ENCODE assay signal across 1 cellular context in the genomic region with DNA sequence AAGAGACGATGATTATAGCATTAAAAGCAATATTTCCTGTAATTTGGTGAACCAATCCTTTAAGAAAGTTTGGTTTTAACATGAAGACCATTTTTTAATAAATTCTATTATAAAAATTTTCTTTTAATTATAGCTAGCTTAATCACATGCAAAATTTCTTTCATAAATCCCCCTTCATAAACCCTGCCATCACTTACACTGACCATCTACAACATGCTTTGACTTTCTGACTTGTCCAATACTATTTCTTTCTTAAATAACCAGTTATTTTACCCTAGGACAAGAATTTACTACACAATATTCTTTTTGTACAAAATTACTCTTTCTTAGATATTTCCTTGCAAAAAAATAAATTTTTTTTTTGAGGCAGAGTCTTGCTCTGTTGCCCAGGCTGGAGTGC.
TF ChIP-seq lines count a peak whose summit lies in the region.

No MANE protein-coding gene starts in this region.

TF ChIP-seq in HepG2, 621 proteins besides CTCF, POLR2A, EP300 and RAD21:
- TF ChIP-seq BRD4 (CRISPR knock-in tag; IDR thresholded peaks at IDR 0.05) (no peak), CERS6 (CRISPR knock-in tag; IDR thresholded peaks at IDR 0.05) (no peak), ZFP36 (IDR thresholded peaks at IDR 0.05; ENCODE audit: borderline replicate concordance, low read depth, low read length, partially characterized antibody) (peak; percentile 79)
